ENCODE assay signal across 32 cellular contexts in the genomic region with DNA sequence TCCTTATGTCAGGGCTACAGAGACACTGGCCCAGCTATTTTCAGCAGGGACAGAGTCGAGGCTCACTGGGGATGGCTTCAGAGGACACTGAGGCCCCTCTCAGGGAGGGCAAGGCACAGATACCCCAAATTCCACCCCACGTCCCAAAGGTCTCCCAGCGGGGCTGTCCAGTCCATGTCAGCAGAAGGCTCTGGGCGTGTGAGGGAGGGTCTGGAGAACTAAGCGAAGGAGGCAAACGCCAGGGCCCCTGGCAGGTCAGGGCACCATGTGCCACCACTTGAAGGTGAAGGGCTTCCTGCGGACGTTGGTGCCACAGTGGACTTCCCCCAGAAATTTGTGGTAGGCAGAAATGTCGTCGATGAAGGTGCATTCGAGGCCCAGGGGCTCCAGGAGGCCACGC. TPM values are rescaled to one million over a fixed set of nuclear protein-coding genes. Genes with fewer than 3 reads are reported as not detected.
"Had no signal": no experiment of that assay in that cellular context is flagged by ENCODE, and none has a peak within 500 bp of the region (broad histone marks: within the 10 kb centered on the region; RNA-seq: fewer than 3 reads in every experiment).

No MANE protein-coding gene starts in this region.

- H3K4me1 Mint-ChIP-seq: immature natural killer cell; neural crest cell; stimulated activated naive B cell treated with anti-CD40 and anti-IgM and Interleukin-4, amounts not matched to agents 10 μg/mL and 1 μg/mL and 100 μg/mL, for 72 hours had no signal

- H3K27ac ChIP-seq: lower lobe of right lung, parathyroid adenoma, right atrium auricular region, right lobe of liver, stomach, suprapubic skin, thoracic aorta, tibial artery, upper lobe of right lung had no signal

- H3K27ac Mint-ChIP-seq: immature natural killer cell; naive thymus-derived CD8-positive, alpha-beta T cell; nephron; progenitor cell of endocrine pancreas; stimulated activated naive B cell treated with anti-CD40 and anti-IgM and Interleukin-4, amounts not matched to agents 10 μg/mL and 1 μg/mL and 100 μg/mL, for 72 hours had no signal

- H3K4me2 ChIP-seq: smooth muscle cell had no signal

- H3K36me3 Mint-ChIP-seq: immature natural killer cell had no signal

- H3K27me3 Mint-ChIP-seq: stimulated activated naive B cell treated with anti-CD40 and anti-IgM and Interleukin-4, amounts not matched to agents 10 μg/mL and 1 μg/mL and 100 μg/mL, for 72 hours had no signal

- H3K36me3 ChIP-seq: lower lobe of right lung, right atrium auricular region, right lobe of liver, stomach, suprapubic skin, thoracic aorta, upper lobe of right lung had no signal

- H3K27me3 ChIP-seq: left lung, right atrium auricular region, right lobe of liver, stomach, suprapubic skin, tibial artery, upper lobe of right lung had no signal

- H3K4me3 Mint-ChIP-seq: immature natural killer cell; naive thymus-derived CD8-positive, alpha-beta T cell; nephron; neural crest cell; stimulated activated naive B cell treated with anti-CD40 and anti-IgM and Interleukin-4, amounts not matched to agents 10 μg/mL and 1 μg/mL and 100 μg/mL, for 72 hours had no signal

- H3K79me2 ChIP-seq: parathyroid adenoma had no signal

- H3K4me1 ChIP-seq: lower lobe of right lung, parathyroid adenoma, stomach, suprapubic skin, tibial artery had no signal

- DNase-seq: hypothalamus; immature natural killer cell; kidney; left colon; left lung; lower lobe of right lung; mammary epithelial cell; mesenchymal stem cell; naive thymus-derived CD8-positive, alpha-beta T cell; occipital lobe; right lobe of liver; stimulated activated CD4-positive, alpha-beta T cell treated with anti-CD3 and anti-CD28 coated beads, Interleukin-12 subunit alpha, Interleukin-12 subunit beta, amount 100 ng/mL, for 4 hours; stimulated activated CD4-positive, alpha-beta T cell treated with anti-CD3 and anti-CD28 coated beads, Interleukin-15, amount 100 ng/mL, for 24 hours; stimulated activated CD4-positive, alpha-beta T cell treated with anti-CD3 and anti-CD28 coated beads, Interleukin-2, amount 100 ng/mL, for 24 hours; stimulated activated CD4-positive, alpha-beta T cell treated with anti-CD3 and anti-CD28 coated beads, Interleukin-4, amount 100 ng/mL, for 1 hour; stimulated activated naive B cell treated with anti-CD40 and anti-IgM and Interleukin-4, amounts not matched to agents 10 μg/mL and 1 μg/mL and 100 μg/mL, for 72 hours; stimulated activated naive CD8-positive, alpha-beta T cell treated with anti-CD3 and anti-CD28 coated beads, Interleukin-15, Interleukin-2, amounts not matched to agents 100 U/mL and 50 U/mL, for 24 hours; stomach; tibial artery; trophoblast cell; upper lobe of right lung had no signal

- H3K9me3 Mint-ChIP-seq: immature natural killer cell; neural crest cell; stimulated activated naive B cell treated with anti-CD40 and anti-IgM and Interleukin-4, amounts not matched to agents 10 μg/mL and 1 μg/mL and 100 μg/mL, for 72 hours had no signal

- ATAC-seq: left colon; left lung; lower lobe of right lung; naive thymus-derived CD8-positive, alpha-beta T cell; right lobe of liver; stimulated activated naive B cell treated with anti-CD40 and anti-IgM and Interleukin-4, amounts not matched to agents 10 μg/mL and 1 μg/mL and 100 μg/mL, for 72 hours; stimulated activated naive CD8-positive, alpha-beta T cell treated with anti-CD3 and anti-CD28 coated beads, Interleukin-15, Interleukin-2, amounts not matched to agents 100 U/mL and 50 U/mL, for 24 hours; upper lobe of right lung had no signal

- H2AFZ ChIP-seq: parathyroid adenoma had no signal

- H3K9me3 ChIP-seq: right lobe of liver, suprapubic skin, upper lobe of right lung had no signal

- H3K9ac ChIP-seq: parathyroid adenoma had no signal

- FAIRE-seq: islet of Langerhans, kidney, urothelium cell line had no signal

- H3K4me3 ChIP-seq: left lung, lower lobe of right lung, right atrium auricular region, right lobe of liver, smooth muscle cell, stomach, suprapubic skin, thoracic aorta, tibial artery, upper lobe of right lung had no signal

RNA-seq across cellular contexts. Expression of a gene that starts 50.5 kb away (rescaled TPM):
- total RNA-seq: naive thymus-derived CD8-positive, alpha-beta T cell; pulmonary artery endothelial cell; smooth muscle cell had no signal
- polyA plus RNA-seq: smooth muscle cell had no signal
